Comparison of ENCODE assay signal across 16 cellular contexts in genomic region chr2:41928593-41928992, GRCh38.
DNase-seq lines count a peak whose midpoint lies in the region; ATAC-seq and TF ChIP-seq lines count a peak whose summit lies in the region.
"Had no signal": no experiment of that assay in that cellular context is flagged by ENCODE, and none has a peak within 500 bp of the region (broad histone marks: within the 10 kb centered on the region; RNA-seq: fewer than 3 reads in every experiment).

No MANE protein-coding gene starts in this region.

- DNase-seq in GM23248 (peak; percentile 94), SJSA1 (ENCODE audit: low read depth in 1 of 2, low spot score in 2 of 2) (peak; percentile 62 to 69), fibroblast of the conjunctiva (ENCODE audit: low read depth) (peak; percentile 61), sigmoid colon (no peak), CD1c-positive myeloid dendritic cell (ENCODE audit: extremely low spot score) (no peak)
- DNase-seq: activated T-cell treated with anti-CD3 and anti-CD28 coated beads, Interleukin-2, amount 50 U/mL, for 48 hours; Caco-2; NCI-H510A treated with DMSO at 0.1 percent for 48 hours; stimulated activated CD4-positive, alpha-beta T cell treated with anti-CD3 and anti-CD28 coated beads, Interleukin-2, amount 100 ng/mL, for 48 hours; stimulated activated naive CD4-positive, alpha-beta T cell treated with Interleukin-2 at 50 U/mL for 16 hours had no signal

- H3K79me2 ChIP-seq in GM23248 (ENCODE audit: insufficient read depth), result no peaks in the 10 kb centered on the region

- TF ChIP-seq EP300 in sigmoid colon (IDR thresholded peaks at IDR 0.05), result no peak

- TF ChIP-seq CTCF in sigmoid colon (IDR thresholded peaks at IDR 0.05), result no peak

- H3K4me1 ChIP-seq in GM23248 (ENCODE audit: insufficient read depth) (peaks cover 43% of the 10 kb centered on the region), SJSA1 (replicated peaks) (peaks cover 57% of the 10 kb centered on the region), sigmoid colon (peaks cover 0 to 83% (median 81%) of the 10 kb centered on the region in 4 donors)

- in situ Hi-C loops in GM23248 (cut with MboI), result no loop called here

- intact Hi-C loops in sigmoid colon (cut with DNase I), result loop anchor here (5.0 kb wide), 1 partner anchor 56 kb away; no protein-coding TSS in a partner anchor

- peak overlapping the region; percentile 29 for H3K4me2 ChIP-seq in GM23248 (ENCODE audit: unreplicated experiment)

- H4K20me1 ChIP-seq in GM23248 (ENCODE audit: insufficient read depth), result no peaks in the 10 kb centered on the region

- ATAC-seq in GM21447 (IDR thresholded peaks at IDR 0.05; ENCODE audit: unreplicated experiment) (no peak), HG03342 (IDR thresholded peaks at IDR 0.05; ENCODE audit: unreplicated experiment) (no peak), GM18868 (IDR thresholded peaks at IDR 0.05; ENCODE audit: unreplicated experiment) (no peak)
- ATAC-seq: HCT116, Right ventricle myocardium inferior had no signal

- H3K9ac ChIP-seq in GM23248, result 0 out of 2 replicates have a peak overlapping the region, but pooled peaks have one; percentile 6

- H3K36me3 ChIP-seq in GM23248 (ENCODE audit: low read depth), result no peaks in the 10 kb centered on the region
- H3K36me3 ChIP-seq in SJSA1, result no peaks in the 10 kb centered on the region
- no peaks in the 10 kb centered on the region for H3K36me3 ChIP-seq in sigmoid colon
- H3K36me3 ChIP-seq: esophagus muscularis mucosa had no signal

- H3K27me3 ChIP-seq in GM23248 (replicated peaks; ENCODE audit: insufficient read depth) (no peaks in the 10 kb centered on the region), SJSA1 (replicated peaks) (no peaks in the 10 kb centered on the region), sigmoid colon (no peaks in the 10 kb centered on the region)
- H3K27me3 ChIP-seq: esophagus muscularis mucosa had no signal

- H2AFZ ChIP-seq in GM23248, result no peak overlapping the region

- no peaks in the 10 kb centered on the region for H3K9me2 ChIP-seq in GM23248 (ENCODE audit: insufficient read depth)

- TF ChIP-seq POLR2A in sigmoid colon (IDR thresholded peaks at IDR 0.05), result no peak

- WGBS in GM23248 (ENCODE audit: low coverage in 1 of 2, low lambda C conversion rate in 2 of 2, missing lambda C conversion rate in 2 of 2), 2 experiments, result 19 to 25% methylated on average over 8 of the region's 8 CpGs
- WGBS in sigmoid colon, 2 donors, result 76 to 87% methylated on average over 8 of the region's 8 CpGs

- H3K4me3 ChIP-seq in GM23248 (no peak overlapping the region), SJSA1 (no peak overlapping the region), sigmoid colon (no peak overlapping the region)
- H3K4me3 ChIP-seq: esophagus muscularis mucosa had no signal

- H3K9me3 ChIP-seq in GM23248 (ENCODE audit: low read depth), result no peaks in the 10 kb centered on the region
- H3K9me3 ChIP-seq in SJSA1 (replicated peaks), result 0 out of 2 replicates have a peak, but pooled peaks cover 3% of the 10 kb centered on the region
- H3K9me3 ChIP-seq in sigmoid colon, result no peaks in the 10 kb centered on the region
- H3K9me3 ChIP-seq: esophagus muscularis mucosa had no signal

- H3F3A ChIP-seq in GM23248 (ENCODE audit: insufficient read depth), result peaks cover 26% of the 10 kb centered on the region

- H3K27ac ChIP-seq in GM23248 (peak overlapping the region; percentile 19; the same call in 1 of the 2 replicates), SJSA1 (0 out of 2 replicates have a peak overlapping the region, but pooled peaks have one; percentile 7), sigmoid colon (peak overlapping the region in 3 of 4 donors; percentile 83 to 90 (median 84))
- H3K27ac ChIP-seq: esophagus muscularis mucosa had no signal

Comparison
In these comparisons a context has a peak if more than half of its experiments do, and no peak if none do; other contexts are left out.
1. DNase-seq: peak in GM23248 (single experiment), SJSA1 (2 of 2) and fibroblast of the conjunctiva (single experiment); none in sigmoid colon (single experiment) and CD1c-positive myeloid dendritic cell (single experiment).
2. H3K27ac ChIP-seq: peak in every context shown above with its lines; median percentile 84 in sigmoid colon; 19 in GM23248; 7 in SJSA1.